In genomic region chr2:170098626-170099312, GRCh38 we compare ENCODE assay signal across 28 cellular contexts.
A peak's percentile ranks its signal among the peaks of the same experiment; 100 is the strongest.
DNase-seq lines count a peak whose midpoint lies in the region; ATAC-seq and TF ChIP-seq lines count a peak whose summit lies in the region.
"Had no signal": no experiment of that assay in that cellular context is flagged by ENCODE, and none has a peak within 500 bp of the region (broad histone marks: within the 10 kb centered on the region; RNA-seq: fewer than 3 reads in every experiment).

No MANE protein-coding gene starts in this region.

- POLR2A ChIA-PET in IMR-90 (lab: Charles Lee; ENCODE audit: unreplicated experiment) = no interaction called here
- POLR2A ChIA-PET in naive thymus-derived CD8-positive, alpha-beta T cell (lab: Charles Lee) = no interaction called here
- POLR2A ChIA-PET in MCF 10A (lab: Yijun Ruan, JAX) = no interaction called here

- H3K36me3 Mint-ChIP-seq in naive thymus-derived CD8-positive, alpha-beta T cell = peaks cover 0 to 5% (median 2%) of the 10 kb centered on the region in 3 donors
- H3K36me3 Mint-ChIP-seq in MCF 10A (ENCODE audit: insufficient read depth, unreplicated experiment) = peaks cover 5% of the 10 kb centered on the region
- H3K36me3 Mint-ChIP-seq: brain, immature natural killer cell, naive B cell, T-cell had no signal

- WGBS in IMR-90 (ENCODE audit: extremely low coverage in 2 of 2, insufficient read length in 1 of 2), 2 experiments = no CpG with 5 or more reads among the region's 4 CpGs

- in situ Hi-C loops in IMR-90 (cut with MboI; ENCODE audit: low sequenced_read_pairs) = no loop called here
- in situ Hi-C loops in GM13976 (cut with MboI; ENCODE audit: low sequenced_read_pairs, unreplicated experiment) = no loop called here

- no peak overlapping the region for H4K5ac ChIP-seq in IMR-90 (ENCODE audit: low read depth, low read length)

- H3K14ac ChIP-seq in IMR-90 (replicated peaks; ENCODE audit: low read depth, low read length) = no peak overlapping the region

- H3K9me3 ChIP-seq in IMR-90 (ENCODE audit: control insufficient read depth, insufficient read depth, low read length) = 0 out of 2 replicates have a peak, but pooled peaks cover 3% of the 10 kb centered on the region
- H3K9me3 ChIP-seq: SJCRH30 had no signal

- H4K20me1 ChIP-seq in IMR-90 (ENCODE audit: insufficient read depth, low read length) = no peaks in the 10 kb centered on the region

- intact Hi-C loops in IMR-90 (cut with micrococcal nuclease) = no loop called here
- intact Hi-C loops in MCF 10A (cut with micrococcal nuclease) = no loop called here

- H2BK5ac ChIP-seq in IMR-90 (ENCODE audit: low read depth, low read length, poor library complexity, severe bottlenecking) = no peak overlapping the region

- no peak overlapping the region for H2BK20ac ChIP-seq in IMR-90 (ENCODE audit: low read depth, low read length)

- no peak overlapping the region for H2BK15ac ChIP-seq in IMR-90 (ENCODE audit: low read depth, low read length)

- TF ChIP-seq POLR2A in IMR-90 (IDR thresholded peaks at IDR 0.05; ENCODE audit: low read depth, low read length) = no peak

- H3K27me3 ChIP-seq in IMR-90 (ENCODE audit: control insufficient read depth, insufficient read depth, low read length) = no peaks in the 10 kb centered on the region
- H3K27me3 ChIP-seq: left lung, SJCRH30, upper lobe of left lung had no signal

- dilution Hi-C loops in IMR-90 (cut with HindIII; ENCODE audit: low sequenced_read_pairs, unreplicated experiment) = no loop called here

- no peak overlapping the region for H3K4me3 ChIP-seq in GM12865 (ENCODE audit: low read depth, low read length)
- H3K4me3 ChIP-seq in IMR-90 (ENCODE audit: insufficient read depth, low read depth, low read length) = no peak overlapping the region
- H3K4me3 ChIP-seq: A549, left lung, SJCRH30, skin epidermis, upper lobe of left lung had no signal

- H3K9me3 Mint-ChIP-seq in naive thymus-derived CD8-positive, alpha-beta T cell = peaks cover 0 to 22% (median 6%) of the 10 kb centered on the region in 9 donors
- peaks cover 6% of the 10 kb centered on the region for H3K9me3 Mint-ChIP-seq in MCF 10A (ENCODE audit: unreplicated experiment)
- H3K9me3 Mint-ChIP-seq: T-cell had no signal

- peak; percentile 27; the same call in 1 of the 2 replicates for ATAC-seq in IMR-90 (ENCODE audit: low read depth)
- no peak for ATAC-seq in naive thymus-derived CD8-positive, alpha-beta T cell
- ATAC-seq: A549; activated naive CD8-positive, alpha-beta T cell treated with anti-CD3 and anti-CD28 coated beads, Interleukin-2, amount 50 U/mL, for 24 hours; left lung; T-cell had no signal

- no peak overlapping the region for H3K4me2 ChIP-seq in IMR-90 (ENCODE audit: low read depth, low read length)
- H3K4me2 ChIP-seq: A549 had no signal

- H3K4me3 Mint-ChIP-seq in naive thymus-derived CD8-positive, alpha-beta T cell = no peak overlapping the region
- H3K4me3 Mint-ChIP-seq in MCF 10A (ENCODE audit: unreplicated experiment) = no peak overlapping the region
- H3K4me3 Mint-ChIP-seq: activated naive CD8-positive, alpha-beta T cell treated with anti-CD3 and anti-CD28 coated beads, Interleukin-2, amount 50 U/mL, for 24 hours; B cell; brain; immature natural killer cell; naive B cell; T-cell had no signal

- no peak overlapping the region for H2AFZ ChIP-seq in IMR-90 (replicated peaks; ENCODE audit: low read length, poor library complexity)

- no peak overlapping the region for H3K18ac ChIP-seq in IMR-90 (ENCODE audit: low read depth, low read length)

- no peak overlapping the region for H4K8ac ChIP-seq in IMR-90 (ENCODE audit: low read depth in 2 of 2, low read length in 2 of 2)

- no peaks in the 10 kb centered on the region for H3K4me1 Mint-ChIP-seq in naive thymus-derived CD8-positive, alpha-beta T cell
- no peaks in the 10 kb centered on the region for H3K4me1 Mint-ChIP-seq in MCF 10A (ENCODE audit: insufficient read depth, unreplicated experiment)
- H3K4me1 Mint-ChIP-seq: activated naive CD8-positive, alpha-beta T cell treated with anti-CD3 and anti-CD28 coated beads, Interleukin-2, amount 50 U/mL, for 24 hours; B cell; brain; immature natural killer cell; naive B cell; T-cell had no signal

- H3K9me1 ChIP-seq in IMR-90 (ENCODE audit: insufficient read depth, low read length) = no peaks in the 10 kb centered on the region

- TF ChIP-seq CTCF in GM12865 (IDR thresholded peaks at IDR 0.05; ENCODE audit: insufficient read depth, low read depth, low read length, missing control alignments) (no peak), IMR-90 (conservative IDR thresholded peaks at IDR 0.05; ENCODE audit: low read depth, low read length) (no peak), MCF 10A (IDR thresholded peaks at IDR 0.05; ENCODE audit: unreplicated experiment) (no peak), GM13976 (IDR thresholded peaks at IDR 0.05; ENCODE audit: borderline replicate concordance, control extremely low read depth, extremely low read depth, insufficient read depth, missing control alignments) (no peak)

- BruUV-seq in IMR-90 (replicated peaks; lab: Mats Ljungman, UMichigan) = no TSS peak
- no TSS peak for BruUV-seq in MCF 10A (replicated peaks; lab: Mats Ljungman, UMichigan)

- H3K27ac Mint-ChIP-seq in naive thymus-derived CD8-positive, alpha-beta T cell = no peak overlapping the region
- H3K27ac Mint-ChIP-seq in MCF 10A (ENCODE audit: low read depth, unreplicated experiment) = no peak overlapping the region
- H3K27ac Mint-ChIP-seq: activated naive CD8-positive, alpha-beta T cell treated with anti-CD3 and anti-CD28 coated beads, Interleukin-2, amount 50 U/mL, for 24 hours; B cell; brain; immature natural killer cell; naive B cell; T-cell had no signal

- H3K27me3 Mint-ChIP-seq in naive thymus-derived CD8-positive, alpha-beta T cell = peaks cover 3 to 21% (median 4%) of the 10 kb centered on the region in 5 donors
- H3K27me3 Mint-ChIP-seq in MCF 10A (ENCODE audit: insufficient read depth, unreplicated experiment) = no peaks in the 10 kb centered on the region

- H3K9ac ChIP-seq in IMR-90 (ENCODE audit: low read depth, low read length) = no peak overlapping the region

- H3K56ac ChIP-seq in IMR-90 (ENCODE audit: extremely low read depth, insufficient read depth, low read length) = no peak overlapping the region

- H3K36me3 ChIP-seq in IMR-90 (ENCODE audit: control insufficient read depth, insufficient read depth, low read length) = no peaks in the 10 kb centered on the region
- H3K36me3 ChIP-seq: left lung, SJCRH30, upper lobe of left lung had no signal

- no peak overlapping the region for H2AK9ac ChIP-seq in IMR-90 (replicated peaks; ENCODE audit: low read depth, low read length, poor library complexity)

- no peak overlapping the region for H2AK5ac ChIP-seq in IMR-90 (ENCODE audit: low read depth, low read length)

- no peak overlapping the region for H4K91ac ChIP-seq in IMR-90 (ENCODE audit: insufficient read depth, low read depth, low read length)

- TF ChIP-seq RAD21 in IMR-90 (IDR thresholded peaks at IDR 0.05; ENCODE audit: low read length) = no peak

- H3K4ac ChIP-seq in IMR-90 (ENCODE audit: low read depth, low read length) = no peak overlapping the region

- no peak overlapping the region for H2BK120ac ChIP-seq in IMR-90 (ENCODE audit: low read depth, low read length)

- CTCF ChIA-PET in IMR-90 (lab: Yijun Ruan, JAX) = no interaction called here
- CTCF ChIA-PET in MCF 10A (lab: Yijun Ruan, JAX) = no interaction called here

- no peak overlapping the region for H3K23ac ChIP-seq in IMR-90 (ENCODE audit: low read depth, low read length)

- DNase-seq in GM12865 (ENCODE audit: low read depth) (peak; percentile 4), IMR-90 (peak; percentile 33), NOMO-1 treated with dmso at 0.1 percent for 144 hours (lab: John Stamatoyannopoulos, UW; ENCODE audit: unreplicated experiment) (peak; percentile 44), fibroblast of peridontal ligament (ENCODE audit: extremely low read depth) (peak; percentile 49), MCF 10A (ENCODE audit: unreplicated experiment) (no peak), GM13976 (ENCODE audit: low spot score) (no peak)
- DNase-seq in naive thymus-derived CD8-positive, alpha-beta T cell = no peak
- no peak for DNase-seq in activated CD4-positive, alpha-beta T cell treated with anti-CD3 and anti-CD28 coated beads, Interleukin-2, amount 50 U/mL, for 1 hour
- DNase-seq: activated CD4-positive, alpha-beta T cell treated with anti-CD3 and anti-CD28 coated beads for 1 hour; activated gamma-delta T cell; activated naive CD8-positive, alpha-beta T cell treated with anti-CD3 and anti-CD28 coated beads, Interleukin-2, amount 50 U/mL, for 24 hours; activated T-cell treated with anti-CD3 and anti-CD28 coated beads, Interleukin-2, amount 50 U/mL, for 1 hour; effector CD8-positive, alpha-beta T cell; erythroblast; GDM1; hippocampal formation; immature natural killer cell; left lung; naive B cell; NCI-H146; nucleus accumbens; SJCRH30; T-cell; upper lobe of left lung had no signal

- H3K27ac ChIP-seq in IMR-90 (ENCODE audit: insufficient read depth, low read length) = no peak overlapping the region
- H3K27ac ChIP-seq: A549, left lung, SJCRH30, skin epidermis, upper lobe of left lung had no signal

- H3K79me1 ChIP-seq in IMR-90 (ENCODE audit: low read depth in 1 of 2, low read length in 2 of 2) = no peaks in the 10 kb centered on the region

- no peaks in the 10 kb centered on the region for H3K4me1 ChIP-seq in IMR-90 (ENCODE audit: control insufficient read depth, insufficient read depth, low read length)
- H3K4me1 ChIP-seq: left lung, SJCRH30, upper lobe of left lung had no signal

TF ChIP-seq in IMR-90, 13 proteins besides CTCF, POLR2A, EP300 and RAD21:
- TF ChIP-seq USF2 (IDR thresholded peaks at IDR 0.05; ENCODE audit: low read depth, low read length) = no peak

Comparison
In these comparisons a context has a peak if more than half of its experiments do, and no peak if none do; other contexts are left out.
1. DNase-seq: peak in GM12865 (single experiment), IMR-90 (single experiment), NOMO-1 treated with dmso at 0.1 percent for 144 hours (single experiment) and fibroblast of peridontal ligament (single experiment); none in naive thymus-derived CD8-positive, alpha-beta T cell (0 of 10), MCF 10A (single experiment), GM13976 (single experiment) and activated CD4-positive, alpha-beta T cell treated with anti-CD3 and anti-CD28 coated beads, Interleukin-2, amount 50 U/mL, for 1 hour (single experiment).